In the genomic region with DNA sequence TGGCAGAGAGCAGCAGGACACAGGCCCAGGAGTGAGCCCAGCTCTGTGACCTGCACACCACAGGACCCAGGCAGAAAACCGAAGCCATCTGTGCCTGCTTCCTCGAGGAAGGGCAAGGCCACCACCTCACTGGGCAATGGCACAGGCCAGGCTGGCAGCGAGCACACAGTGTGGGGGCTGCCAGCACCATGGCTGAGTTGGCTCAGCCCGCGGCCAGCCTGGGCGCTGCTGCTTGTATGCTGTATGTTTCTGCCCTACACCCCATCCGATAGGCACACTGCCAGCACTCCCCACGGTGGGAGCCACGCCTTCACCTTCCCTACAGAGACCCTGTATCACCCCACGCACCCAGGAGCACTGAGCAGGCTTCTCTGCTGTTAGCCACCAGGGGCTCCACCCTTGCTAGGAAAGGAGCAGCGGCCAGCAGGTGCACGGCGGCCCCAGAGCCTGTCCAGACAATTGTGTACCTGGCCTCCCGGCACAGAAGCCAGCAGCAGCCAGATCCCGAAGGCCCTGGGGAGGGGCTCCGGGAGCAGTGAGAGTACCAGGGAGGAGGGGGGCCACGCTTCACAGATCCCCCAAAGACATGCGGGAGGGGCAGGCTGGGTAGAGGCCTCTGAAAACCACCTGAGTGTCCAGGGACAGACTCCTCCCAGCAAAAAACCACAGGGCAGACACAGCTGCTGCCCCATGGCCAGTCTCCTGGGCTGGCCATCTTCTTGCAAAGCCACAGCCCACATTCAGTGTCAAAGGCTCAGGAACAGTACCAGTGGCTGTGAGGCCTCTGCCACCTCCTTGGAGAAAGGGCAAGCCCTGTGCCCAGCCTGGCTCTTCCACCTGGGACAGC, we compare ENCODE assay signal across 13 cellular contexts. TPM values are rescaled to one million over a fixed set of nuclear protein-coding genes. Genes with fewer than 3 reads are reported as not detected.
DNase-seq lines count a peak whose midpoint lies in the region; ATAC-seq and TF ChIP-seq lines count a peak whose summit lies in the region.
"Had no signal": no experiment of that assay in that cellular context is flagged by ENCODE, and none has a peak within 500 bp of the region (broad histone marks: within the 10 kb centered on the region; RNA-seq: fewer than 3 reads in every experiment).

No MANE protein-coding gene starts in this region.

- POLR2A ChIA-PET in activated naive CD8-positive, alpha-beta T cell treated with anti-CD3 and anti-CD28 coated beads, Interleukin-2, amount 10 ng/mL, durations not matched to agents 7 days and 5 days (lab: Charles Lee), result interaction anchor here (0.6 kb wide), 1 partner anchor 143 kb away, joined by 5 read pairs; no protein-coding TSS in a partner anchor

- peaks cover 2% of the 10 kb centered on the region for H3K36me3 Mint-ChIP-seq in activated naive CD8-positive, alpha-beta T cell treated with anti-CD3 and anti-CD28 coated beads, Interleukin-2, amount 10 ng/mL, durations not matched to agents 7 days and 5 days
- H3K36me3 Mint-ChIP-seq in activated naive CD8-positive, alpha-beta T cell treated with anti-CD3 and anti-CD28 coated beads, Interleukin-2, amount 50 U/mL, for 24 hours (ENCODE audit: low read depth), result peaks cover 6% of the 10 kb centered on the region
- H3K36me3 Mint-ChIP-seq in chondrocyte (ENCODE audit: low read depth), result peaks cover 8% of the 10 kb centered on the region
- H3K36me3 Mint-ChIP-seq: natural killer cell treated with Interleukin-12 subunit alpha and Interleukin-12 subunit beta and Interleukin-15 and Interleukin-18, amount 100 ng/mL, for 72 hours had no signal

- H3K9me3 ChIP-seq in vagina, result no peaks in the 10 kb centered on the region

- no peak for TF ChIP-seq POLR2A in vagina (IDR thresholded peaks at IDR 0.05)

- peaks cover 0 to 23% of the 10 kb centered on the region in 2 donors for H3K36me3 ChIP-seq in vagina

- H3K27me3 Mint-ChIP-seq in activated naive CD8-positive, alpha-beta T cell treated with anti-CD3 and anti-CD28 coated beads, Interleukin-2, amount 10 ng/mL, durations not matched to agents 7 days and 5 days, result no peaks in the 10 kb centered on the region
- H3K27me3 Mint-ChIP-seq in activated naive CD8-positive, alpha-beta T cell treated with anti-CD3 and anti-CD28 coated beads, Interleukin-2, amount 50 U/mL, for 24 hours, result no peaks in the 10 kb centered on the region
- no peaks in the 10 kb centered on the region for H3K27me3 Mint-ChIP-seq in chondrocyte (ENCODE audit: low read depth)
- H3K27me3 Mint-ChIP-seq: activated T-helper 17 cell treated with anti-CD3 and anti-CD28 coated beads, Interleukin-2, amount 50 U/mL, for 72 hours; natural killer cell treated with Interleukin-12 subunit alpha and Interleukin-12 subunit beta and Interleukin-15 and Interleukin-18, amount 100 ng/mL, for 72 hours had no signal

- H3K4me1 ChIP-seq in vagina, result peaks cover 55% of the 10 kb centered on the region

- peak overlapping the region; percentile 0 for H3K27ac ChIP-seq in vagina

- TF ChIP-seq CTCF in chondrocyte (IDR thresholded peaks at IDR 0.05), result no peak
- TF ChIP-seq CTCF in vagina (IDR thresholded peaks at IDR 0.05), result no peak

- H3K4me3 ChIP-seq in vagina, result no peak overlapping the region

- H3K4me3 Mint-ChIP-seq in activated naive CD8-positive, alpha-beta T cell treated with anti-CD3 and anti-CD28 coated beads, Interleukin-2, amount 10 ng/mL, durations not matched to agents 7 days and 5 days, result no peak overlapping the region
- H3K4me3 Mint-ChIP-seq in activated naive CD8-positive, alpha-beta T cell treated with anti-CD3 and anti-CD28 coated beads, Interleukin-2, amount 50 U/mL, for 24 hours, result no peak overlapping the region
- H3K4me3 Mint-ChIP-seq in chondrocyte (ENCODE audit: unreplicated experiment), result no peak overlapping the region
- H3K4me3 Mint-ChIP-seq: activated T-helper 17 cell treated with anti-CD3 and anti-CD28 coated beads, Interleukin-2, amount 50 U/mL, for 72 hours; natural killer cell treated with Interleukin-12 subunit alpha and Interleukin-12 subunit beta and Interleukin-15 and Interleukin-18, amount 100 ng/mL, for 72 hours had no signal

- H3K4me1 Mint-ChIP-seq in activated naive CD8-positive, alpha-beta T cell treated with anti-CD3 and anti-CD28 coated beads, Interleukin-2, amount 10 ng/mL, durations not matched to agents 7 days and 5 days, result no peaks in the 10 kb centered on the region
- no peaks in the 10 kb centered on the region for H3K4me1 Mint-ChIP-seq in activated naive CD8-positive, alpha-beta T cell treated with anti-CD3 and anti-CD28 coated beads, Interleukin-2, amount 50 U/mL, for 24 hours
- no peaks in the 10 kb centered on the region for H3K4me1 Mint-ChIP-seq in chondrocyte (ENCODE audit: low read depth)
- H3K4me1 Mint-ChIP-seq: activated T-helper 17 cell treated with anti-CD3 and anti-CD28 coated beads, Interleukin-2, amount 50 U/mL, for 72 hours had no signal

- peak; percentile 26 for DNase-seq in activated naive CD8-positive, alpha-beta T cell treated with anti-CD3 and anti-CD28 coated beads, Interleukin-2, amount 10 ng/mL, durations not matched to agents 7 days and 5 days
- DNase-seq in activated naive CD8-positive, alpha-beta T cell treated with anti-CD3 and anti-CD28 coated beads, Interleukin-2, amount 50 U/mL, for 24 hours, result no peak
- DNase-seq in chondrocyte (ENCODE audit: low spot score) (peak; percentile 79), myocyte (ENCODE audit: low read depth) (peak; percentile 92), vagina (ENCODE audit: extremely low spot score in 2 of 2) (no peak), GM19238 (ENCODE audit: insufficient read length, low spot score) (no peak)
- DNase-seq in stimulated activated CD4-positive, alpha-beta T cell treated with anti-CD3 and anti-CD28 coated beads, Interleukin-15, amount 100 ng/mL, for 24 hours, result no peak
- DNase-seq: kidney glomerular epithelial cell, NCI-H1092, NCI-H748 treated with DMSO at 0.1 percent for 48 hours had no signal

- intact Hi-C loops in vagina (cut with DNase I), result loop anchor here (5.0 kb wide), 1 partner anchor 74 kb away; no protein-coding TSS in a partner anchor

- ATAC-seq in activated naive CD8-positive, alpha-beta T cell treated with anti-CD3 and anti-CD28 coated beads, Interleukin-2, amount 10 ng/mL, durations not matched to agents 7 days and 5 days (ENCODE audit: low read depth), result no peak
- ATAC-seq in activated naive CD8-positive, alpha-beta T cell treated with anti-CD3 and anti-CD28 coated beads, Interleukin-2, amount 50 U/mL, for 24 hours, result no peak
- no peak for ATAC-seq in HG03460 (IDR thresholded peaks at IDR 0.05; ENCODE audit: unreplicated experiment)
- ATAC-seq: activated T-helper 17 cell treated with anti-CD3 and anti-CD28 coated beads, Interleukin-2, amount 50 U/mL, for 72 hours; natural killer cell treated with Interleukin-12 subunit alpha and Interleukin-12 subunit beta and Interleukin-15 and Interleukin-18, amount 100 ng/mL, for 72 hours had no signal

- H3K27ac Mint-ChIP-seq in activated naive CD8-positive, alpha-beta T cell treated with anti-CD3 and anti-CD28 coated beads, Interleukin-2, amount 10 ng/mL, durations not matched to agents 7 days and 5 days, result no peak overlapping the region
- H3K27ac Mint-ChIP-seq in activated naive CD8-positive, alpha-beta T cell treated with anti-CD3 and anti-CD28 coated beads, Interleukin-2, amount 50 U/mL, for 24 hours, result no peak overlapping the region
- H3K27ac Mint-ChIP-seq in chondrocyte (ENCODE audit: unreplicated experiment), result no peak overlapping the region
- H3K27ac Mint-ChIP-seq: activated T-helper 17 cell treated with anti-CD3 and anti-CD28 coated beads, Interleukin-2, amount 50 U/mL, for 72 hours; natural killer cell treated with Interleukin-12 subunit alpha and Interleukin-12 subunit beta and Interleukin-15 and Interleukin-18, amount 100 ng/mL, for 72 hours had no signal

- H3K27me3 ChIP-seq in vagina, result no peaks in the 10 kb centered on the region

- H3K9me3 Mint-ChIP-seq in activated naive CD8-positive, alpha-beta T cell treated with anti-CD3 and anti-CD28 coated beads, Interleukin-2, amount 10 ng/mL, durations not matched to agents 7 days and 5 days, result no peaks in the 10 kb centered on the region
- no peaks in the 10 kb centered on the region for H3K9me3 Mint-ChIP-seq in activated naive CD8-positive, alpha-beta T cell treated with anti-CD3 and anti-CD28 coated beads, Interleukin-2, amount 50 U/mL, for 24 hours
- no peaks in the 10 kb centered on the region for H3K9me3 Mint-ChIP-seq in chondrocyte (ENCODE audit: low read depth)
- H3K9me3 Mint-ChIP-seq: activated T-helper 17 cell treated with anti-CD3 and anti-CD28 coated beads, Interleukin-2, amount 50 U/mL, for 72 hours; natural killer cell treated with Interleukin-12 subunit alpha and Interleukin-12 subunit beta and Interleukin-15 and Interleukin-18, amount 100 ng/mL, for 72 hours had no signal

RNA-seq across cellular contexts. Expression of gene MLLT1, which starts 56.1 kb away (rescaled TPM):
- 10 to 100 TPM; 37.8 to 42.1 TPM for total RNA-seq in activated naive CD8-positive, alpha-beta T cell treated with anti-CD3 and anti-CD28 coated beads, Interleukin-2, amount 10 ng/mL, durations not matched to agents 7 days and 5 days
- total RNA-seq in chondrocyte (57.7 to 61.2 TPM (median 60.9 TPM) in 3 replicates), myocyte (16.9 and 21.3 TPM in 2 replicates), vagina (25.5 TPM)
- polyA plus RNA-seq in myocyte (2012), result 27.4 TPM

Comparison
In these comparisons a context has a peak if more than half of its experiments do, and no peak if none do; other contexts are left out.
1. DNase-seq: peak in activated naive CD8-positive, alpha-beta T cell treated with anti-CD3 and anti-CD28 coated beads, Interleukin-2, amount 10 ng/mL, durations not matched to agents 7 days and 5 days (single experiment), chondrocyte (single experiment) and myocyte (single experiment); none in activated naive CD8-positive, alpha-beta T cell treated with anti-CD3 and anti-CD28 coated beads, Interleukin-2, amount 50 U/mL, for 24 hours (single experiment), vagina (0 of 2), stimulated activated CD4-positive, alpha-beta T cell treated with anti-CD3 and anti-CD28 coated beads, Interleukin-15, amount 100 ng/mL, for 24 hours (single experiment) and GM19238 (single experiment).